19 cellular contexts compared by ENCODE assay signal in the genomic region with DNA sequence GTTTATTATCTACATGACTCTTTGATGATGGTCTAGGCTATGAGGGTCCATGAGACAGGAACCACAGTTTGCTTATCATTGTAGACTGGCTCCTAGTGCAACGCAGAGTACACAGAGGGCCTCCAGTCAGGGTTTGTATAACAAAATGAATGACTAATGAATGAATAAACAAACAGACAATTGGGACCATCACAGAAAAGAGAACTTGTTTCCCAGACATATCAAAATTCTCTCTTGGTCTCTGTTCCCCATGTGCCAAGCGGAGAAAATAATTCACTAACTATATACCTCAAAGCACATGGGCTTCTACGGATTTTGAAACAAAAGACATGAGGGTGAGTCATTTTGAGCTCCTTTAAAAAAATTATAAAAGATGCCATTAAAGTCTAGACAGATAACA. TPM values are rescaled to one million over a fixed set of nuclear protein-coding genes. Genes with fewer than 3 reads are reported as not detected.
A peak's percentile ranks its signal among the peaks of the same experiment; 100 is the strongest.
DNase-seq lines count a peak whose midpoint lies in the region; ATAC-seq and TF ChIP-seq lines count a peak whose summit lies in the region.
"Had no signal": no experiment of that assay in that cellular context is flagged by ENCODE, and none has a peak within 500 bp of the region (broad histone marks: within the 10 kb centered on the region; RNA-seq: fewer than 3 reads in every experiment).

No MANE protein-coding gene starts in this region.

- no peak overlapping the region for H2AFZ ChIP-seq in hepatocyte
- H2AFZ ChIP-seq: GM23248 had no signal

- H3K27ac ChIP-seq in BLaER1: peak overlapping the region; percentile 97
- H3K27ac ChIP-seq in brain microvascular endothelial cell: peak overlapping the region; percentile 19
- peak overlapping the region; percentile 74 for H3K27ac ChIP-seq in muscle layer of colon (ENCODE audit: low read depth, low read length)
- no peak overlapping the region for H3K27ac ChIP-seq in hepatocyte
- H3K27ac ChIP-seq: GM23248 had no signal

- H3K4me1 Mint-ChIP-seq in activated T-helper 2 cell treated with anti-CD3 and anti-CD28 coated beads, Interferon-gamma antibody, Interleukin-2, Interleukin-4, amounts not matched to agents 10 μg/mL and 5 μg/mL and 100 μg/mL, durations not matched to agents 14 hours and 24 hours and 36 hours (ENCODE audit: low read depth): no peaks in the 10 kb centered on the region

- no peak overlapping the region for H3K4me3 ChIP-seq in BLaER1
- H3K4me3 ChIP-seq in brain microvascular endothelial cell (ENCODE audit: low read depth, low read length): no peak overlapping the region
- H3K4me3 ChIP-seq in muscle layer of colon (ENCODE audit: low read depth in 1 of 2, low read length in 2 of 2): no peak overlapping the region
- no peak overlapping the region for H3K4me3 ChIP-seq in hepatocyte
- H3K4me3 ChIP-seq: GM23248, K562 had no signal

- intact Hi-C loops in activated T-helper 2 cell treated with anti-CD3 and anti-CD28 coated beads, Interferon-gamma antibody, Interleukin-2, Interleukin-4, amounts not matched to agents 10 μg/mL and 5 μg/mL and 100 μg/mL, durations not matched to agents 14 hours and 24 hours and 36 hours (cut with micrococcal nuclease): no loop called here

- H3K9me3 Mint-ChIP-seq in activated T-helper 2 cell treated with anti-CD3 and anti-CD28 coated beads, Interferon-gamma antibody, Interleukin-2, Interleukin-4, amounts not matched to agents 10 μg/mL and 5 μg/mL and 100 μg/mL, durations not matched to agents 14 hours and 24 hours and 36 hours: peaks cover 6% of the 10 kb centered on the region
- H3K9me3 Mint-ChIP-seq: CD4-positive, alpha-beta T cell had no signal

- H3K27me3 Mint-ChIP-seq in activated T-helper 2 cell treated with anti-CD3 and anti-CD28 coated beads, Interferon-gamma antibody, Interleukin-2, Interleukin-4, amounts not matched to agents 10 μg/mL and 5 μg/mL and 100 μg/mL, durations not matched to agents 14 hours and 24 hours and 36 hours (ENCODE audit: low read depth): no peaks in the 10 kb centered on the region
- H3K27me3 Mint-ChIP-seq: CD4-positive, alpha-beta T cell had no signal

- no peak overlapping the region for H3K9ac ChIP-seq in BLaER1
- H3K9ac ChIP-seq in muscle layer of colon (ENCODE audit: low read length): no peak overlapping the region
- H3K9ac ChIP-seq: GM23248 had no signal

- peaks cover 21% of the 10 kb centered on the region for H3K36me3 Mint-ChIP-seq in activated T-helper 2 cell treated with anti-CD3 and anti-CD28 coated beads, Interferon-gamma antibody, Interleukin-2, Interleukin-4, amounts not matched to agents 10 μg/mL and 5 μg/mL and 100 μg/mL, durations not matched to agents 14 hours and 24 hours and 36 hours (ENCODE audit: low read depth)

- H3K4me3 Mint-ChIP-seq in activated T-helper 2 cell treated with anti-CD3 and anti-CD28 coated beads, Interferon-gamma antibody, Interleukin-2, Interleukin-4, amounts not matched to agents 10 μg/mL and 5 μg/mL and 100 μg/mL, durations not matched to agents 14 hours and 24 hours and 36 hours (ENCODE audit: low read depth): no peak overlapping the region
- H3K4me3 Mint-ChIP-seq: CD4-positive, alpha-beta T cell had no signal

- no peaks in the 10 kb centered on the region for H4K20me1 ChIP-seq in BLaER1
- H4K20me1 ChIP-seq in hepatocyte (ENCODE audit: insufficient read depth, poor library complexity, severe bottlenecking): no peaks in the 10 kb centered on the region

- H3K4me1 ChIP-seq in BLaER1: peaks cover 72% of the 10 kb centered on the region
- H3K4me1 ChIP-seq in muscle layer of colon (ENCODE audit: insufficient read depth, low read length): peaks cover 49% of the 10 kb centered on the region
- H3K4me1 ChIP-seq in hepatocyte (ENCODE audit: insufficient read depth): peaks cover 13% of the 10 kb centered on the region

- TF ChIP-seq CTCF in brain microvascular endothelial cell (IDR thresholded peaks at IDR 0.05; ENCODE audit: low read depth, low read length, missing control alignments) (no peak), hepatocyte (IDR thresholded peaks at IDR 0.05; ENCODE audit: poor library complexity) (no peak)

- no peak overlapping the region for H3K27ac Mint-ChIP-seq in activated T-helper 2 cell treated with anti-CD3 and anti-CD28 coated beads, Interferon-gamma antibody, Interleukin-2, Interleukin-4, amounts not matched to agents 10 μg/mL and 5 μg/mL and 100 μg/mL, durations not matched to agents 14 hours and 24 hours and 36 hours
- H3K27ac Mint-ChIP-seq: CD4-positive, alpha-beta T cell had no signal

- ATAC-seq in HG02852 (IDR thresholded peaks at IDR 0.05; ENCODE audit: unreplicated experiment): no peak
- ATAC-seq: HCT116, K562 had no signal

- H3K9me3 ChIP-seq in BLaER1 (no peaks in the 10 kb centered on the region), muscle layer of colon (ENCODE audit: low read length) (no peaks in the 10 kb centered on the region), hepatocyte (ENCODE audit: low read depth) (no peaks in the 10 kb centered on the region)

- H3K79me2 ChIP-seq in hepatocyte: peaks cover 5% of the 10 kb centered on the region

- peak; percentile 40 for DNase-seq in ELR (ENCODE audit: low read depth)
- no peak for DNase-seq in brain microvascular endothelial cell
- no peak for DNase-seq in RPMI8226
- DNase-seq in hepatocyte (ENCODE audit: low spot score): no peak
- no peak for DNase-seq in activated T-helper 2 cell treated with anti-CD3 and anti-CD28 coated beads, Interferon-gamma antibody, Interleukin-2, Interleukin-4, amounts not matched to agents 10 μg/mL and 5 μg/mL and 100 μg/mL, durations not matched to agents 14 hours and 24 hours and 36 hours (ENCODE audit: low spot score)
- DNase-seq: AML-193; CD4-positive, alpha-beta T cell; NCI-H1105 treated with DMSO at 0.1 percent for 48 hours; NCI-H187; NCI-H2171; NCI-H446 treated with DMSO at 0.1 percent for 48 hours; NCI-H774; SHP77 treated with DMSO at 0.1 percent for 48 hours had no signal

- WGBS in hepatocyte (ENCODE audit: low lambda C conversion rate, missing lambda C conversion rate): 59% methylated on average over 3 of the region's 3 CpGs

- H3K36me3 ChIP-seq in BLaER1: no peaks in the 10 kb centered on the region; the same call in 1 of the 2 replicates
- peaks cover 21% of the 10 kb centered on the region for H3K36me3 ChIP-seq in brain microvascular endothelial cell (replicated peaks)
- H3K36me3 ChIP-seq in muscle layer of colon (ENCODE audit: insufficient read depth, low read length): peaks cover 9% of the 10 kb centered on the region
- no peaks in the 10 kb centered on the region for H3K36me3 ChIP-seq in hepatocyte (replicated peaks; ENCODE audit: insufficient read depth, low read depth)

- H3K4me2 ChIP-seq in BLaER1 (peak overlapping the region; percentile 94; the same call in 1 of the 2 replicates), hepatocyte (no peak overlapping the region)

- H3K9me2 ChIP-seq in hepatocyte (replicated peaks; ENCODE audit: insufficient read depth): no peaks in the 10 kb centered on the region

- in situ Hi-C loops in brain microvascular endothelial cell (cut with HindIII; ENCODE audit: low pct_ligation_motif_present, low sequenced_read_pairs): no loop called here

- no peaks in the 10 kb centered on the region for H3K27me3 ChIP-seq in BLaER1
- no peaks in the 10 kb centered on the region for H3K27me3 ChIP-seq in brain microvascular endothelial cell (replicated peaks)
- no peaks in the 10 kb centered on the region for H3K27me3 ChIP-seq in muscle layer of colon (ENCODE audit: control insufficient read depth in 1 of 2, insufficient read depth in 2 of 2, low read length in 2 of 2)
- no peaks in the 10 kb centered on the region for H3K27me3 ChIP-seq in hepatocyte

RNA-seq across cellular contexts. Expression of a gene that starts 28.1 kb away (rescaled TPM):
- total RNA-seq in hepatocyte: 16.5 and 16.6 TPM in 2 replicates
- polyA plus RNA-seq in hepatocyte: 25.1 and 42.2 TPM in 2 replicates
- 34.9 and 35.9 TPM in 2 replicates for total RNA-seq in activated T-helper 2 cell treated with anti-CD3 and anti-CD28 coated beads, Interferon-gamma antibody, Interleukin-2, Interleukin-4, amounts not matched to agents 10 μg/mL and 5 μg/mL and 100 μg/mL, durations not matched to agents 14 hours and 24 hours and 36 hours
